Comparison of ENCODE assay signal across 8 cellular contexts in genomic region chr9:109117856-109118801, GRCh38. TPM values are rescaled to one million over a fixed set of nuclear protein-coding genes. Genes with fewer than 3 reads are reported as not detected.
DNase-seq lines count a peak whose midpoint lies in the region; ATAC-seq, FAIRE-seq and TF ChIP-seq lines count a peak whose summit lies in the region.

No MANE protein-coding gene starts in this region.

- dilution Hi-C loops in mammary epithelial cell (cut with HindIII; ENCODE audit: low sequenced_read_pairs): no loop called here

- H4K20me1 ChIP-seq in mammary epithelial cell (ENCODE audit: insufficient read depth, low read length): no peaks in the 10 kb centered on the region

- H3K9me3 ChIP-seq in A673 (ENCODE audit: low read depth, low read length, poor library complexity, severe bottlenecking): no peaks in the 10 kb centered on the region
- H3K9me3 ChIP-seq in HUES48 (ENCODE audit: control insufficient read depth, insufficient read depth, low read length): no peaks in the 10 kb centered on the region
- H3K9me3 ChIP-seq in mammary epithelial cell (replicated peaks; ENCODE audit: insufficient read depth, low read length): no peaks in the 10 kb centered on the region
- H3K9me3 ChIP-seq in left lung: no peaks in the 10 kb centered on the region

- intact Hi-C loops in A673 (cut with micrococcal nuclease; ENCODE audit: unreplicated experiment): loop anchor here (5.0 kb wide), 1 partner anchor 106 kb away; the partner anchor contains the start of gene CTNNAL1
- intact Hi-C loops in mammary epithelial cell (cut with micrococcal nuclease): loop anchor here (2.0 to 10.0 kb wide), 2 partner anchors 19 to 263 kb away; partner anchors contain the start of gene ACTL7B
- intact Hi-C loops in left lung (cut with DNase I): no loop called here

- no peak overlapping the region for H2AFZ ChIP-seq in mammary epithelial cell (ENCODE audit: low read depth, low read length)

- peak overlapping the region; percentile 83 for H3K4me3 Mint-ChIP-seq in stimulated activated effector memory CD8-positive, alpha-beta T cell treated with anti-CD3 and anti-CD28 coated beads, Interleukin-12 subunit alpha, Interleukin-12 subunit beta, amount 100 ng/mL, for 72 hours

- CTCF ChIA-PET in A673 (lab: Charles Lee) (no interaction called here), mammary epithelial cell (lab: Charles Lee; ENCODE audit: low non-redundant PET) (interaction anchor here (0.7 kb wide), 1 partner anchor 227 kb away, joined by 4 read pairs; no protein-coding TSS in a partner anchor)

- H3K4me1 ChIP-seq in A673 (ENCODE audit: insufficient read depth, low read length, poor library complexity, severe bottlenecking) (peaks cover 19% of the 10 kb centered on the region), HUES48 (ENCODE audit: control insufficient read depth, insufficient read depth, low read length) (peaks cover 28% of the 10 kb centered on the region), mammary epithelial cell (ENCODE audit: insufficient read depth, low read length) (peaks cover 18% of the 10 kb centered on the region), left lung (peaks cover 13 to 62% of the 10 kb centered on the region in 2 donors)

- H3K27ac Mint-ChIP-seq in stimulated activated effector memory CD8-positive, alpha-beta T cell treated with anti-CD3 and anti-CD28 coated beads, Interleukin-12 subunit alpha, Interleukin-12 subunit beta, amount 100 ng/mL, for 72 hours: peak overlapping the region; percentile 83

- peaks cover 66% of the 10 kb centered on the region for H3K79me2 ChIP-seq in mammary epithelial cell (ENCODE audit: insufficient read depth, low read length)

- ATAC-seq in left lung (peak; percentile 6), HG03520 (IDR thresholded peaks at IDR 0.05; ENCODE audit: unreplicated experiment) (no peak)
- peak; percentile 62 for ATAC-seq in stimulated activated effector memory CD8-positive, alpha-beta T cell treated with anti-CD3 and anti-CD28 coated beads, Interleukin-12 subunit alpha, Interleukin-12 subunit beta, amount 100 ng/mL, for 72 hours

- peaks cover 15% of the 10 kb centered on the region for H3K36me3 Mint-ChIP-seq in stimulated activated effector memory CD8-positive, alpha-beta T cell treated with anti-CD3 and anti-CD28 coated beads, Interleukin-12 subunit alpha, Interleukin-12 subunit beta, amount 100 ng/mL, for 72 hours

- in situ Hi-C loops in mammary epithelial cell (cut with MboI; ENCODE audit: low sequenced_read_pairs in 2 of 2): loop anchor here in 1 of 2 donors (10.0 kb wide), 1 partner anchor 207 kb away; the partner anchor contains the start of gene EPB41L4B

- peaks cover 43% of the 10 kb centered on the region for H3K4me1 Mint-ChIP-seq in stimulated activated effector memory CD8-positive, alpha-beta T cell treated with anti-CD3 and anti-CD28 coated beads, Interleukin-12 subunit alpha, Interleukin-12 subunit beta, amount 100 ng/mL, for 72 hours

- H3K27ac ChIP-seq in A673 (ENCODE audit: low read depth, low read length, poor library complexity, severe bottlenecking): peak overlapping the region; percentile 96
- peak overlapping the region; percentile 78 for H3K27ac ChIP-seq in HUES48 (ENCODE audit: low read depth, low read length)
- H3K27ac ChIP-seq in mammary epithelial cell (ENCODE audit: insufficient read depth, low read depth, low read length): peak overlapping the region; percentile 46
- H3K27ac ChIP-seq in left lung: peak overlapping the region; percentile 89 to 90

- DNase-seq in A673 (ENCODE audit: low spot score) (peak; percentile 73), T-helper 9 cell (peak; percentile 7), mammary epithelial cell (peak; percentile 79), left lung (no peak), GM19239 (ENCODE audit: insufficient read length, low spot score) (no peak)
- no peak for DNase-seq in stimulated activated effector memory CD8-positive, alpha-beta T cell treated with anti-CD3 and anti-CD28 coated beads, Interleukin-12 subunit alpha, Interleukin-12 subunit beta, amount 100 ng/mL, for 72 hours (ENCODE audit: low spot score in 2 of 2)

- 4% methylated on average over 14 of the region's 14 CpGs for WGBS in mammary epithelial cell (ENCODE audit: low coverage, missing lambda C conversion rate)

- BruUV-seq in A673 (replicated peaks; lab: Mats Ljungman, UMichigan): TSS peak; percentile 49
- TSS peak; percentile 32 for BruUV-seq in mammary epithelial cell (replicated peaks; lab: Mats Ljungman, UMichigan)

- H3K9ac ChIP-seq in HUES48 (ENCODE audit: low read depth, low read length) (peak overlapping the region; percentile 89; the same call in 1 of the 2 replicates), mammary epithelial cell (ENCODE audit: insufficient read depth, low read length) (peak overlapping the region; percentile 64)

- peak overlapping the region; percentile 99 for H3K4me3 ChIP-seq in A673 (ENCODE audit: low read depth, low read length, poor library complexity, severe bottlenecking)
- H3K4me3 ChIP-seq in HUES48 (ENCODE audit: low read depth, low read length): peak overlapping the region; percentile 90
- H3K4me3 ChIP-seq in mammary epithelial cell (replicated peaks in 1 of 3; ENCODE audit: insufficient read depth in 1 of 3, low read depth in 2 of 3, low read length in 3 of 3): peak overlapping the region; percentile 70 to 91 (median 89)
- peak overlapping the region; percentile 90 to 91 for H3K4me3 ChIP-seq in left lung

- POLR2A ChIA-PET in A673 (lab: Charles Lee; ENCODE audit: low non-redundant PET): no interaction called here

- no peaks in the 10 kb centered on the region for H3K9me3 Mint-ChIP-seq in stimulated activated effector memory CD8-positive, alpha-beta T cell treated with anti-CD3 and anti-CD28 coated beads, Interleukin-12 subunit alpha, Interleukin-12 subunit beta, amount 100 ng/mL, for 72 hours

- FAIRE-seq in GM19239 (lab: Jason Lieb, UNC): no peak

- peak overlapping the region; percentile 88 for H3K4me2 ChIP-seq in mammary epithelial cell (ENCODE audit: insufficient read depth, low read depth, low read length)

- H3K27me3 ChIP-seq in A673 (replicated peaks; ENCODE audit: insufficient read depth, low read depth, low read length, poor library complexity) (no peaks in the 10 kb centered on the region), HUES48 (ENCODE audit: control insufficient read depth, insufficient read depth, low read length) (no peaks in the 10 kb centered on the region), mammary epithelial cell (ENCODE audit: insufficient read depth, low read length) (no peaks in the 10 kb centered on the region), left lung (no peaks in the 10 kb centered on the region)

- peaks cover 6% of the 10 kb centered on the region for H3K36me3 ChIP-seq in A673 (ENCODE audit: insufficient read depth, low read length, poor library complexity, severe bottlenecking)
- 0 out of 2 replicates have a peak, but pooled peaks cover 2% of the 10 kb centered on the region for H3K36me3 ChIP-seq in HUES48 (ENCODE audit: control insufficient read depth, insufficient read depth, low read length)
- H3K36me3 ChIP-seq in mammary epithelial cell (ENCODE audit: insufficient read depth, low read length): no peaks in the 10 kb centered on the region
- no peaks in the 10 kb centered on the region for H3K36me3 ChIP-seq in left lung

- no peak for TF ChIP-seq CTCF in A673 (conservative IDR thresholded peaks at IDR 0.05; ENCODE audit: low read depth, low read length)
- no peak for TF ChIP-seq CTCF in mammary epithelial cell (conservative IDR thresholded peaks at IDR 0.05 in 1 of 2, IDR thresholded peaks at IDR 0.05 in 1 of 2; ENCODE audit: extremely low read depth in 1 of 2, insufficient read depth in 1 of 2, low read depth in 1 of 2, low read length in 2 of 2)
- TF ChIP-seq CTCF in left lung (IDR thresholded peaks at IDR 0.05): no peak

RNA-seq across cellular contexts. Expression of gene TMEM245, which starts 1.6 kb away (rescaled TPM):
- total RNA-seq in A673 (2021): 57.1 and 59.8 TPM in 2 replicates
- total RNA-seq in mammary epithelial cell: 10 to 100 TPM; 33.1 to 70.3 TPM
- polyA plus RNA-seq in mammary epithelial cell: 39.4 TPM
- polyA minus RNA-seq in mammary epithelial cell: 82.8 TPM
- 10 to 100 TPM; 61.0 to 88.1 TPM for total RNA-seq in left lung

RNA-seq across cellular contexts. Expression of gene FRRS1L, which starts 48.9 kb away (rescaled TPM):
- 0.04 and 0.41 TPM in 2 replicates for total RNA-seq in A673 (2021)
- total RNA-seq in mammary epithelial cell: under 1 TPM in 1 of 2 donors, not detected in 1; under 0.01 TPM
- polyA plus RNA-seq in mammary epithelial cell: 0.02 TPM
- polyA minus RNA-seq in mammary epithelial cell: not detected
- total RNA-seq in left lung: under 1 TPM in 1 of 2 donors, not detected in 1; 0.47 TPM

Comparison
In these comparisons a context has a peak if more than half of its experiments do, and no peak if none do; other contexts are left out.
1. DNase-seq: peak in A673 (single experiment), T-helper 9 cell (single experiment) and mammary epithelial cell (single experiment); none in left lung (0 of 2), stimulated activated effector memory CD8-positive, alpha-beta T cell treated with anti-CD3 and anti-CD28 coated beads, Interleukin-12 subunit alpha, Interleukin-12 subunit beta, amount 100 ng/mL, for 72 hours (0 of 2) and GM19239 (single experiment).
2. H3K27ac ChIP-seq: peak in every context shown above with its lines; median percentile 96 in A673; 90 in left lung; 78 in HUES48; 46 in mammary epithelial cell.
3. intact Hi-C loops: an anchor here in A673 (5.0 kb wide) and mammary epithelial cell (2.0 to 10.0 kb wide); none called in left lung.
4. Peak in every context shown above with its lines, with median percentiles within 50 percentile points of each other: H3K4me3 ChIP-seq.